8 cellular contexts compared by ENCODE assay signal in the genomic region with DNA sequence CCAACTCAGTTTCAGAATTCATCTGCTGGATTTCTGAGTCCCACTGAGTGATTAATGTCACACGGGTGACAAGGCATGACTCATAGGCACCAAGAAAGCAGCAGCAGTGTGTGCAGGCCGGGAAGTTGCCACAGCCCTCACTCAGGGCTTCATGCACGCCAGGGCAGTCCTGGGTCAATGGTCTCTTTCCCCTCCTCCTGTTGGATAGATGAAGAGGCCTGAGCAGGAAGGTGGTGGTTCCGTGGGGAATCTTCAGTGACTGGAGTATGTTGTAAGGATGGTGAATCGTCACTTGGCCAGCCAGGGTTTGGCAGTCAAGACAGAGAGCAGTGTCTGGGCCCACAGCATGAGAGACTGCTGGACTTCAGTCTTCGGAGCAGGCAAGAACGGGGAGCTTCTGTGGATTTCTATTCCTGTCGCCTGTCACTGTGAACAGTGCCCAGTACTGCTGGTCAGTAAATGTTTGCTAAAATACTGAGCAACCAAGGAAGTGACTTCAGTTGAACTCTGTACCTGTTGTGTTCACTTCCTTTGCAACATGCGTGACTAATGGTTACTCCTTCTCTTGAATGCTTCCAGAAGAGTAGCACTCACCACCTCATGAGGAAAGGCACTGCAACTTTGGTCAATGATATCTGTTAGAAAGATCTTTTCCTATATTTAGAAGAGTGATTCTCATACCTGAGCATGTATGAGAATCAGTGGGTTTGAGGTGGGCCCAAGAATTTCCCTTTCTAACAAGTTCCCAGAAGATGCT.
DNase-seq lines count a peak whose midpoint lies in the region; ATAC-seq and TF ChIP-seq lines count a peak whose summit lies in the region.

No MANE protein-coding gene starts in this region.

- CTCF ChIA-PET in A673 (lab: Charles Lee): no interaction called here

- no peaks in the 10 kb centered on the region for H3K36me3 ChIP-seq in A673 (ENCODE audit: insufficient read depth, low read length, poor library complexity, severe bottlenecking)
- no peaks in the 10 kb centered on the region for H3K36me3 ChIP-seq in effector memory CD4-positive, alpha-beta T cell (ENCODE audit: control insufficient read depth, insufficient read depth, low read length)

- peaks cover 3% of the 10 kb centered on the region for H3K4me1 ChIP-seq in A673 (ENCODE audit: insufficient read depth, low read length, poor library complexity, severe bottlenecking)
- peaks cover 14% of the 10 kb centered on the region for H3K4me1 ChIP-seq in foreskin keratinocyte
- peaks cover under 1% of the 10 kb centered on the region for H3K4me1 ChIP-seq in effector memory CD4-positive, alpha-beta T cell (ENCODE audit: control insufficient read depth, insufficient read depth, low read length, poor library complexity, severe bottlenecking)

- DNase-seq in A673 (ENCODE audit: low spot score): peak; percentile 53
- DNase-seq in activated CD4-positive, alpha-beta T cell treated with anti-CD3 and anti-CD28 coated beads, Interleukin-2, amount 50 U/mL, for 48 hours: peak; percentile 24 to 49
- DNase-seq in foreskin keratinocyte: peak in 1 of 2 donors; percentile 77
- DNase-seq in stimulated activated CD4-positive, alpha-beta T cell treated with anti-CD3 and anti-CD28 coated beads, Interleukin-4, amount 100 ng/mL, for 48 hours (ENCODE audit: low read depth in 2 of 2): peak; percentile 4 to 42
- no peak for DNase-seq in effector memory CD4-positive, alpha-beta T cell

- no peak overlapping the region for H3K4me3 ChIP-seq in A673 (ENCODE audit: low read depth, low read length, poor library complexity, severe bottlenecking)
- no peak overlapping the region for H3K4me3 ChIP-seq in effector memory CD4-positive, alpha-beta T cell (ENCODE audit: insufficient read depth, low read depth, low read length, poor library complexity, severe bottlenecking)

- intact Hi-C loops in A673 (cut with micrococcal nuclease; ENCODE audit: unreplicated experiment): no loop called here

- POLR2A ChIA-PET in A673 (lab: Charles Lee; ENCODE audit: low non-redundant PET): no interaction called here

- TF ChIP-seq CTCF in A673 (conservative IDR thresholded peaks at IDR 0.05; ENCODE audit: low read depth, low read length) (no peak), foreskin keratinocyte (conservative IDR thresholded peaks at IDR 0.05) (no peak)

- H3K27me3 ChIP-seq in A673 (replicated peaks; ENCODE audit: insufficient read depth, low read depth, low read length, poor library complexity): no peaks in the 10 kb centered on the region
- no peaks in the 10 kb centered on the region for H3K27me3 ChIP-seq in foreskin keratinocyte
- H3K27me3 ChIP-seq in effector memory CD4-positive, alpha-beta T cell (replicated peaks; ENCODE audit: control insufficient read depth, insufficient read depth, low read length, poor library complexity, severe bottlenecking): no peaks in the 10 kb centered on the region

- peak; percentile 75 for ATAC-seq in GM18867 (IDR thresholded peaks at IDR 0.05; ENCODE audit: unreplicated experiment)
- ATAC-seq in HG03565 (IDR thresholded peaks at IDR 0.05; ENCODE audit: unreplicated experiment): peak; percentile 55
- peak; percentile 77 for ATAC-seq in foreskin keratinocyte
- no peak for ATAC-seq in GM21360 (IDR thresholded peaks at IDR 0.05; ENCODE audit: unreplicated experiment)

- no peaks in the 10 kb centered on the region for H3K9me3 ChIP-seq in A673 (ENCODE audit: low read depth, low read length, poor library complexity, severe bottlenecking)
- no peaks in the 10 kb centered on the region for H3K9me3 ChIP-seq in effector memory CD4-positive, alpha-beta T cell (ENCODE audit: control insufficient read depth, low read length)

- H3K27ac ChIP-seq in A673 (ENCODE audit: low read depth, low read length, poor library complexity, severe bottlenecking) (no peak overlapping the region), foreskin keratinocyte (no peak overlapping the region)
- H3K27ac ChIP-seq in effector memory CD4-positive, alpha-beta T cell (ENCODE audit: insufficient read depth, low read length, poor library complexity, severe bottlenecking): no peak overlapping the region

- no TSS peak for BruUV-seq in A673 (replicated peaks; lab: Mats Ljungman, UMichigan)

Comparison
In these comparisons a context has a peak if more than half of its experiments do, and no peak if none do; other contexts are left out.
1. DNase-seq: peak in A673 (single experiment), activated CD4-positive, alpha-beta T cell treated with anti-CD3 and anti-CD28 coated beads, Interleukin-2, amount 50 U/mL, for 48 hours (2 of 2) and stimulated activated CD4-positive, alpha-beta T cell treated with anti-CD3 and anti-CD28 coated beads, Interleukin-4, amount 100 ng/mL, for 48 hours (2 of 2); none in effector memory CD4-positive, alpha-beta T cell (0 of 3).